In the genomic region with DNA sequence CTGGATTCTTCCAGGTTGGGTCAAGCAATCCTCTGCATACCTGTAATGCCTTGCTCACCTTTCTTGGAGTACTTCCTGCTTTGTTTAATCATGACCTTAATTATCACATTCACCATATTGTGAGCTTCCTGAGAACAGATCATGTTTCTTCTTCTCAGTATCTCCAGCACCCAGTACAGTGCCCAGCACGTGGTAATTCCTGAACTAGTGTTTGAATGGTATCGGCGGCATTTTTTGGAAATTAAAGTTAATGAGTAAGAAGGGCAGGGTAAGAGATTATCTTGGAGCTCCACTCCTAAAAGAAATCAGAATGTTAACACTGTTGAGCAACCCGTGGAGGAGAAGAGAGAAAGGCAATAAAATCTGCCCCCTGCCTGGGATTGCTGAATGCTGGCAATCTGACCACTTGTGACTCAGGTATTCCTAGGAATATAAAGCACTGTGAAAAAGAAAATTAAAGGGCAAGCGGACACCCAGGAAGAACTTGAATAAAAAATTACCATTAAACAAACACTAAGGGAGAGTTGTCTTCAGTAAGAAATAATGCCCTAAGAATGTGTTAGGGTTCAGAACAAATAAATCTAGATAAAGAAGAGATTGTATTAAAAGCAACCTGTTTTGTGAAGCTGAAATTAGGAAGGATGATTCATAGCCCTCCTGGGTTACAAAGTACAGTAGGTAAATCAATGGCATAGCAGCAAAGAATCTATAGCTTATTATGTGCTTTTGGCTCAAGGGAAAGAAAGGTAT, we compare ENCODE assay signal across 9 cellular contexts.
A peak's percentile ranks its signal among the peaks of the same experiment; 100 is the strongest.
DNase-seq lines count a peak whose midpoint lies in the region; ATAC-seq and TF ChIP-seq lines count a peak whose summit lies in the region.
"Had no signal": no experiment of that assay in that cellular context is flagged by ENCODE, and none has a peak within 500 bp of the region (broad histone marks: within the 10 kb centered on the region; RNA-seq: fewer than 3 reads in every experiment).

No MANE protein-coding gene starts in this region.

- TF ChIP-seq CTCF in suprapubic skin (IDR thresholded peaks at IDR 0.05) (no peak), nephron progenitor cell (IDR thresholded peaks at IDR 0.05) (no peak)

- 34% methylated on average over 5 of the region's 5 CpGs for WGBS in suprapubic skin

- H3K9me3 ChIP-seq in suprapubic skin = no peaks in the 10 kb centered on the region

- no peak overlapping the region for H3K4me3 ChIP-seq in suprapubic skin

- no peaks in the 10 kb centered on the region for H3K27me3 ChIP-seq in suprapubic skin

- CTCF ChIA-PET in activated naive CD4-positive, alpha-beta T cell treated with anti-CD3 and anti-CD28 coated beads, Interleukin-2, amount 10 ng/mL, durations not matched to agents 7 days and 5 days (lab: Charles Lee) = interaction anchor here (0.7 to 1.3 kb wide), 3 partner anchors 132 to 230 kb away, joined by 3 to 4 read pairs (median 4); no protein-coding TSS in a partner anchor

- ATAC-seq in GM21529 (IDR thresholded peaks at IDR 0.05; ENCODE audit: unreplicated experiment) = no peak
- ATAC-seq: natural killer cell had no signal

- DNase-seq in HPDE6-E6E7 (ENCODE audit: extremely low spot score) (peak; percentile 63), RPMI7951 (ENCODE audit: low read depth) (peak; percentile 86), glomerular visceral epithelial cell (ENCODE audit: extremely low spot score) (peak; percentile 71), suprapubic skin (ENCODE audit: low spot score in 2 of 2) (no peak), nephron progenitor cell (no peak)
- no peak for DNase-seq in activated naive CD4-positive, alpha-beta T cell treated with anti-CD3 and anti-CD28 coated beads, Interleukin-2, amount 10 ng/mL, durations not matched to agents 7 days and 5 days
- DNase-seq: activated CD4-positive, alpha-beta memory T cell treated with anti-CD3 and anti-CD28 coated beads for 36 hours; natural killer cell had no signal

- H3K27me3 Mint-ChIP-seq in nephron progenitor cell (ENCODE audit: low read depth, poor library complexity) = no peaks in the 10 kb centered on the region
- H3K27me3 Mint-ChIP-seq in activated naive CD4-positive, alpha-beta T cell treated with anti-CD3 and anti-CD28 coated beads, Interleukin-2, amount 10 ng/mL, durations not matched to agents 7 days and 5 days = peaks cover 30% of the 10 kb centered on the region

- H3K4me1 ChIP-seq in suprapubic skin = peaks cover 60% of the 10 kb centered on the region

- peak overlapping the region; percentile 65 for H3K27ac ChIP-seq in suprapubic skin

- no peak for TF ChIP-seq EP300 in suprapubic skin (IDR thresholded peaks at IDR 0.05)

- no peak overlapping the region for H3K27ac Mint-ChIP-seq in nephron progenitor cell
- H3K27ac Mint-ChIP-seq in activated naive CD4-positive, alpha-beta T cell treated with anti-CD3 and anti-CD28 coated beads, Interleukin-2, amount 10 ng/mL, durations not matched to agents 7 days and 5 days = no peak overlapping the region
- H3K27ac Mint-ChIP-seq: activated CD4-positive, alpha-beta memory T cell treated with anti-CD3 and anti-CD28 coated beads for 36 hours; natural killer cell had no signal

- H3K4me1 Mint-ChIP-seq in nephron progenitor cell = no peaks in the 10 kb centered on the region
- peaks cover 39% of the 10 kb centered on the region for H3K4me1 Mint-ChIP-seq in activated naive CD4-positive, alpha-beta T cell treated with anti-CD3 and anti-CD28 coated beads, Interleukin-2, amount 10 ng/mL, durations not matched to agents 7 days and 5 days

- H3K4me3 Mint-ChIP-seq in nephron progenitor cell = no peak overlapping the region
- no peak overlapping the region for H3K4me3 Mint-ChIP-seq in activated naive CD4-positive, alpha-beta T cell treated with anti-CD3 and anti-CD28 coated beads, Interleukin-2, amount 10 ng/mL, durations not matched to agents 7 days and 5 days
- H3K4me3 Mint-ChIP-seq: activated CD4-positive, alpha-beta memory T cell treated with anti-CD3 and anti-CD28 coated beads for 36 hours; natural killer cell had no signal

- H3K36me3 Mint-ChIP-seq in nephron progenitor cell (ENCODE audit: low read depth) = no peaks in the 10 kb centered on the region
- H3K36me3 Mint-ChIP-seq in activated naive CD4-positive, alpha-beta T cell treated with anti-CD3 and anti-CD28 coated beads, Interleukin-2, amount 10 ng/mL, durations not matched to agents 7 days and 5 days = peaks cover 2% of the 10 kb centered on the region
- H3K36me3 Mint-ChIP-seq: activated CD4-positive, alpha-beta memory T cell treated with anti-CD3 and anti-CD28 coated beads for 36 hours; natural killer cell had no signal

- TF ChIP-seq POLR2A in suprapubic skin (IDR thresholded peaks at IDR 0.05) = no peak

- H3K36me3 ChIP-seq in suprapubic skin = no peaks in the 10 kb centered on the region

- no peaks in the 10 kb centered on the region for H3K9me3 Mint-ChIP-seq in nephron progenitor cell
- no peaks in the 10 kb centered on the region for H3K9me3 Mint-ChIP-seq in activated naive CD4-positive, alpha-beta T cell treated with anti-CD3 and anti-CD28 coated beads, Interleukin-2, amount 10 ng/mL, durations not matched to agents 7 days and 5 days
- H3K9me3 Mint-ChIP-seq: activated CD4-positive, alpha-beta memory T cell treated with anti-CD3 and anti-CD28 coated beads for 36 hours; natural killer cell had no signal

Comparison
In these comparisons a context has a peak if more than half of its experiments do, and no peak if none do; other contexts are left out.
1. DNase-seq: peak in HPDE6-E6E7 (single experiment), RPMI7951 (single experiment) and glomerular visceral epithelial cell (single experiment); none in suprapubic skin (0 of 2), nephron progenitor cell (single experiment) and activated naive CD4-positive, alpha-beta T cell treated with anti-CD3 and anti-CD28 coated beads, Interleukin-2, amount 10 ng/mL, durations not matched to agents 7 days and 5 days (single experiment).